ENCODE assay signal across 30 cellular contexts in genomic region chr2:236193026-236193425, GRCh38. TPM values are rescaled to one million over a fixed set of nuclear protein-coding genes. Genes with fewer than 3 reads are reported as not detected.
"Had no signal": no experiment of that assay in that cellular context is flagged by ENCODE, and none has a peak within 500 bp of the region (broad histone marks: within the 10 kb centered on the region; RNA-seq: fewer than 3 reads in every experiment).

No MANE protein-coding gene starts in this region.

- H3K36me3 Mint-ChIP-seq: activated CD4-positive, alpha-beta memory T cell treated with anti-CD3 and anti-CD28 coated beads for 36 hours; natural killer cell had no signal

- H3K9me3 Mint-ChIP-seq: activated CD4-positive, alpha-beta memory T cell treated with anti-CD3 and anti-CD28 coated beads for 36 hours; activated CD4-positive, alpha-beta T cell treated with anti-CD3 and anti-CD28 coated beads, Interleukin-2, amount 10 ng/mL, durations not matched to agents 24 days and 14 days; activated T-cell treated with anti-CD3 and anti-CD28 coated beads, Interleukin-2, amount 50 U/mL, for 24 hours; dendritic cell treated with granulocyte-macrophage colony-stimulating factor and Interleukin-4, amounts not matched to agents 40 ng/mL and 50 ng/mL, for 4 days; natural killer cell had no signal

- H3K27me3 ChIP-seq: heart right ventricle, tibial nerve had no signal

- H3K4me1 ChIP-seq: esophagus squamous epithelium, tibial nerve had no signal

- H3K36me3 ChIP-seq: esophagus squamous epithelium, tibial nerve, WERI-Rb-1 had no signal

- H3K4me3 ChIP-seq: esophagus squamous epithelium, heart right ventricle, tibial nerve had no signal

- H3K4me1 Mint-ChIP-seq: activated CD4-positive, alpha-beta T cell treated with anti-CD3 and anti-CD28 coated beads, Interleukin-2, amount 10 ng/mL, durations not matched to agents 24 days and 14 days; natural killer cell; T-helper 17 cell had no signal

- ATAC-seq: natural killer cell, right cardiac atrium, T-helper 17 cell had no signal

- DNase-seq: activated CD4-positive, alpha-beta memory T cell treated with anti-CD3 and anti-CD28 coated beads for 36 hours; activated CD4-positive, alpha-beta T cell treated with anti-CD3 and anti-CD28 coated beads, Interleukin-2, amount 10 ng/mL, durations not matched to agents 24 days and 14 days; activated CD4-positive, CD25-positive, alpha-beta regulatory T cell treated with anti-CD3 and anti-CD28 coated beads, Interleukin-2, amount 50 U/mL, for 72 hours; activated CD8-positive, alpha-beta memory T cell treated with anti-CD3 and anti-CD28 coated beads, Interleukin-2, amount 50 U/mL, for 4 hours; activated gamma-delta T cell; activated naive CD4-positive, alpha-beta T cell treated with anti-CD3 and anti-CD28 coated beads, Interleukin-2, amount 50 U/mL, for 16 hours; activated T-cell treated with anti-CD3 and anti-CD28 coated beads, Interleukin-2, amount 50 U/mL, for 24 hours; amniotic stem cell; caudate nucleus; esophagus squamous epithelium; foreskin melanocyte; heart right ventricle; mammary epithelial cell; midbrain; natural killer cell; right cardiac atrium; stimulated activated CD4-positive, alpha-beta T cell treated with anti-CD3 and anti-CD28 coated beads, Interleukin-2, amount 100 ng/mL, for 48 hours; stimulated activated naive CD4-positive, alpha-beta T cell treated with Interleukin-2 at 50 U/mL for 16 hours; T-helper 17 cell; T1000; WERI-Rb-1 had no signal

- H3K27ac ChIP-seq: epithelial cell of prostate, esophagus squamous epithelium, heart right ventricle, tibial nerve, WERI-Rb-1 had no signal

- H3K27me3 Mint-ChIP-seq: activated CD4-positive, alpha-beta T cell treated with anti-CD3 and anti-CD28 coated beads, Interleukin-2, amount 10 ng/mL, durations not matched to agents 24 days and 14 days had no signal

- H3K4me3 Mint-ChIP-seq: activated CD4-positive, alpha-beta memory T cell treated with anti-CD3 and anti-CD28 coated beads for 36 hours; activated CD4-positive, alpha-beta T cell treated with anti-CD3 and anti-CD28 coated beads, Interleukin-2, amount 10 ng/mL, durations not matched to agents 24 days and 14 days; activated T-cell treated with anti-CD3 and anti-CD28 coated beads, Interleukin-2, amount 50 U/mL, for 24 hours; dendritic cell treated with granulocyte-macrophage colony-stimulating factor and Interleukin-4, amounts not matched to agents 40 ng/mL and 50 ng/mL, for 4 days; natural killer cell; T-helper 17 cell had no signal

- H3K27ac Mint-ChIP-seq: activated CD4-positive, alpha-beta memory T cell treated with anti-CD3 and anti-CD28 coated beads for 36 hours; activated CD4-positive, alpha-beta T cell treated with anti-CD3 and anti-CD28 coated beads, Interleukin-2, amount 10 ng/mL, durations not matched to agents 24 days and 14 days; activated T-cell treated with anti-CD3 and anti-CD28 coated beads, Interleukin-2, amount 50 U/mL, for 24 hours; dendritic cell treated with granulocyte-macrophage colony-stimulating factor and Interleukin-4, amounts not matched to agents 40 ng/mL and 50 ng/mL, for 4 days; natural killer cell; T-helper 17 cell had no signal

RNA-seq across cellular contexts. Expression of gene GBX2, which starts 24.8 kb away (rescaled TPM):
- total RNA-seq: activated CD4-positive, alpha-beta memory T cell treated with anti-CD3 and anti-CD28 coated beads for 36 hours; activated CD4-positive, alpha-beta T cell treated with anti-CD3 and anti-CD28 coated beads, Interleukin-2, amount 10 ng/mL, durations not matched to agents 24 days and 14 days; activated CD8-positive, alpha-beta memory T cell treated with anti-CD3 and anti-CD28 coated beads for 36 hours; esophagus squamous epithelium; liver; natural killer cell; omental fat pad; right cardiac atrium; skeletal muscle tissue; T-helper 17 cell; temporal lobe; tibial nerve; ureter had no signal
- polyA plus RNA-seq: liver, mammary epithelial cell, right cardiac atrium had no signal
